Comparison of ENCODE assay signal across 9 cellular contexts in the genomic region with DNA sequence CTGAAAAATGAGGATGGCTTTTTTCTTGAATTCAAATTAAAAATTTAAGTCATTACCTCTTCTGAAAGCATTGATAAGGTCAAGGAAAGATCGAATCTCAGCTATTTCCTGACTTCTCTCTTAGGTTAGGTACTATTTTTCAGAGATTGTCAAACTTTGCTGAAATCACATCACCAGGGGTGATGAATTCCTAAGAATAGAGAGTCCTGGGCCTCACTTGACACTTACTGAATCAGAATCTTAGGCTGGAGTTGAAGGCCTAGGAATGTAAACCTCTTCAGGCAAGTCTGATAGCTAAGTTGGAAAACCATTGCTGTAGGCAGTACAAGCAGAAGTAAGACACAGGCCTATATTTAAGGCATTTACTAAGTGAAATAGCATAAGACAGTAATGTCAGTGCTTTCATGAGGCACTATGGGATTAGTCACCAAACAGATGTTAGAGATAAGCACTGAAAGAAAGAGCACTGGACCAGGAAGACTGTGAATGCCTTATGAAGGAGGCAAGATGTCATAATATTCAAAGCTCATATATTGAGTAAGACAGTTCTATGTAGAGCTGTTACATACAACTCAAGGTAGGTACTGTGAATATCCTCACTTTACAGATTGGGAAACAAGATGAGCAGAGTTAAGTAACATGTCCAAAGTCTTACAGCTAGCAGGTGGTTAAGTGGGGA. TPM values are rescaled to one million over a fixed set of nuclear protein-coding genes. Genes with fewer than 3 reads are reported as not detected.
DNase-seq lines count a peak whose midpoint lies in the region; ATAC-seq, FAIRE-seq and TF ChIP-seq lines count a peak whose summit lies in the region.
"Had no signal": no experiment of that assay in that cellular context is flagged by ENCODE, and none has a peak within 500 bp of the region (broad histone marks: within the 10 kb centered on the region; RNA-seq: fewer than 3 reads in every experiment).

No MANE protein-coding gene starts in this region.

- H3K4me2 ChIP-seq in K562 (ENCODE audit: insufficient read depth, low read length), result no peak overlapping the region; the same call in 1 of the 2 replicates

- CTCF ChIA-PET in CD8-positive, alpha-beta T cell (lab: Charles Lee), result interaction anchor here (1.1 kb wide), 1 partner anchor 165 kb away, joined by 4 read pairs; no protein-coding TSS in a partner anchor
- CTCF ChIA-PET in K562 (lab: Yijun Ruan, JAX; ENCODE audit: low intra/inter-chr PET ratio), result interaction anchor here (0.6 kb wide), 1 partner anchor 637 kb away, joined by 3 read pairs; no protein-coding TSS in a partner anchor

- in situ Hi-C loops in K562 (cut with MboI), result no loop called here

- no peaks in the 10 kb centered on the region for H3K27me3 ChIP-seq in CD8-positive, alpha-beta T cell (ENCODE audit: insufficient read depth, low read length)
- H3K27me3 ChIP-seq in K562 (ENCODE audit: control insufficient read depth in 2 of 2, insufficient read depth in 2 of 2, low read length in 2 of 2) (no peaks in the 10 kb centered on the region), BE2C (no peaks in the 10 kb centered on the region)
- H3K27me3 ChIP-seq: heart right ventricle had no signal

- no peak for DNase-seq in CD8-positive, alpha-beta T cell
- peak; percentile 30 for DNase-seq in HTR-8/SVneo (ENCODE audit: insufficient read length, low spot score)
- DNase-seq in K562 (ENCODE audit: extremely low read depth in 1 of 4, low spot score in 3 of 4), result peak; percentile 46 to 67 (median 57)
- DNase-seq in memory B cell (ENCODE audit: low spot score in 2 of 2), result no peak
- DNase-seq in osteocyte (ENCODE audit: extremely low spot score, unreplicated experiment), result no peak
- DNase-seq in BE2C, result no peak
- DNase-seq: heart right ventricle had no signal

- H3K9me3 Mint-ChIP-seq in CD8-positive, alpha-beta T cell, result no peaks in the 10 kb centered on the region
- H3K9me3 Mint-ChIP-seq in memory B cell, result no peaks in the 10 kb centered on the region
- H3K9me3 Mint-ChIP-seq in osteocyte (ENCODE audit: unreplicated experiment), result no peaks in the 10 kb centered on the region

- intact Hi-C loops in CD8-positive, alpha-beta T cell (cut with DNase I, micrococcal nuclease), result loop anchor here in 1 of 2 experiments (10.0 kb wide), 1 partner anchor 1643 kb away; no protein-coding TSS in a partner anchor
- intact Hi-C loops in K562 (cut with micrococcal nuclease), result no loop called here

- no peak overlapping the region for H3K9ac ChIP-seq in K562 (ENCODE audit: insufficient read depth in 1 of 2, low read depth in 2 of 2, low read length in 2 of 2)

- H3K36me3 ChIP-seq in CD8-positive, alpha-beta T cell (ENCODE audit: insufficient read depth, low read length), result no peaks in the 10 kb centered on the region
- H3K36me3 ChIP-seq in K562 (ENCODE audit: control insufficient read depth, insufficient read depth, low read length) (peaks cover 22% of the 10 kb centered on the region), BE2C (peaks cover 14% of the 10 kb centered on the region)

- no peak overlapping the region for H2AFZ ChIP-seq in K562 (ENCODE audit: low read depth, low read length)

- peaks cover 81% of the 10 kb centered on the region for H3K79me2 ChIP-seq in K562 (ENCODE audit: control insufficient read depth, insufficient read depth, low read length)

- H3K4me3 ChIP-seq in CD8-positive, alpha-beta T cell (ENCODE audit: low read depth, low read length), result no peak overlapping the region
- H3K4me3 ChIP-seq in K562 (no peak overlapping the region), BE2C (ENCODE audit: low read depth, low read length) (no peak overlapping the region)
- H3K4me3 ChIP-seq: heart right ventricle had no signal

- POLR2A ChIA-PET in CD8-positive, alpha-beta T cell (lab: Charles Lee), result no interaction called here
- POLR2A ChIA-PET in K562 (lab: Yijun Ruan, JAX), result interaction anchor here (0.6 to 1.0 kb wide), 2 partner anchors 17 to 404 kb away, joined by 4 read pairs; no protein-coding TSS in a partner anchor

- peak overlapping the region; percentile 11 for H3K27ac Mint-ChIP-seq in CD8-positive, alpha-beta T cell
- H3K27ac Mint-ChIP-seq in memory B cell, result peak overlapping the region; percentile 18
- H3K27ac Mint-ChIP-seq in osteocyte (ENCODE audit: unreplicated experiment), result no peak overlapping the region

- ATAC-seq in CD8-positive, alpha-beta T cell, result no peak
- ATAC-seq in K562 (peak; percentile 89), memory B cell (ENCODE audit: low read depth) (no peak), HG03442 (IDR thresholded peaks at IDR 0.05; ENCODE audit: unreplicated experiment) (no peak), GM18867 (IDR thresholded peaks at IDR 0.05; ENCODE audit: unreplicated experiment) (no peak)

- no TSS peak for BruUV-seq in K562 (replicated peaks; lab: Mats Ljungman, UMichigan)

- H3K9me1 ChIP-seq in K562 (ENCODE audit: control insufficient read depth, insufficient read depth, low read length), result peaks cover 4% of the 10 kb centered on the region

- no peak for TF ChIP-seq RAD21 in K562 (CRISPR knock-in tag; conservative IDR thresholded peaks at IDR 0.05 in 1 of 2, IDR thresholded peaks at IDR 0.05 in 1 of 2)

- TF ChIP-seq CTCF in CD8-positive, alpha-beta T cell (IDR thresholded peaks at IDR 0.05), result no peak
- TF ChIP-seq CTCF in K562 (IDR thresholded peaks at IDR 0.05 in 2 of 3, conservative IDR thresholded peaks at IDR 0.05 in 1 of 3; ENCODE audit: insufficient read depth in 2 of 3, low read depth in 1 of 3, low read length in 3 of 3) (no peak), osteocyte (IDR thresholded peaks at IDR 0.05) (no peak), BE2C (IDR thresholded peaks at IDR 0.05; ENCODE audit: low read depth, low read length) (no peak)

- H3K36me3 Mint-ChIP-seq in CD8-positive, alpha-beta T cell, result peaks cover 26% of the 10 kb centered on the region
- peaks cover 9% of the 10 kb centered on the region for H3K36me3 Mint-ChIP-seq in memory B cell
- peaks cover 2% of the 10 kb centered on the region for H3K36me3 Mint-ChIP-seq in osteocyte (ENCODE audit: unreplicated experiment)

- peaks cover 47% of the 10 kb centered on the region for H3K4me1 Mint-ChIP-seq in CD8-positive, alpha-beta T cell (ENCODE audit: low read depth)
- H3K4me1 Mint-ChIP-seq in memory B cell (peaks cover 31% of the 10 kb centered on the region), osteocyte (ENCODE audit: unreplicated experiment) (peaks cover 5% of the 10 kb centered on the region)

- H3K27ac ChIP-seq in CD8-positive, alpha-beta T cell (ENCODE audit: low read depth, low read length), result no peak overlapping the region
- H3K27ac ChIP-seq in K562 (ENCODE audit: extremely low read depth, low read depth, low read length), result peak overlapping the region; percentile 3; the same call in 1 of the 3 replicates
- H3K27ac ChIP-seq: heart right ventricle had no signal

- H3K4me3 Mint-ChIP-seq in CD8-positive, alpha-beta T cell, result no peak overlapping the region
- no peak overlapping the region for H3K4me3 Mint-ChIP-seq in memory B cell
- H3K4me3 Mint-ChIP-seq in osteocyte (ENCODE audit: unreplicated experiment), result no peak overlapping the region

- peaks cover 5% of the 10 kb centered on the region for H3K4me1 ChIP-seq in CD8-positive, alpha-beta T cell (ENCODE audit: insufficient read depth, low read length)
- H3K4me1 ChIP-seq in K562 (replicated peaks in 1 of 2; ENCODE audit: control insufficient read depth in 2 of 2, insufficient read depth in 2 of 2, low read length in 2 of 2) (peaks cover 5% of the 10 kb centered on the region in 2 experiments; a peak in 2 of 5 replicates), BE2C (no peaks in the 10 kb centered on the region; the same call in none of the 2 replicates)

- no peak for TF ChIP-seq EP300 in K562 (IDR thresholded peaks at IDR 0.05; ENCODE audit: low read length)

- H3K27me3 Mint-ChIP-seq in CD8-positive, alpha-beta T cell (ENCODE audit: low read depth), result no peaks in the 10 kb centered on the region
- H3K27me3 Mint-ChIP-seq in memory B cell (no peaks in the 10 kb centered on the region), osteocyte (ENCODE audit: unreplicated experiment) (no peaks in the 10 kb centered on the region)

- no peaks in the 10 kb centered on the region for H3K9me3 ChIP-seq in CD8-positive, alpha-beta T cell (ENCODE audit: low read length)
- H3K9me3 ChIP-seq in K562 (replicated peaks; ENCODE audit: control insufficient read depth, insufficient read depth, low read depth, low read length) (no peaks in the 10 kb centered on the region), BE2C (no peaks in the 10 kb centered on the region)
- H3K9me3 ChIP-seq: heart right ventricle had no signal

- TF ChIP-seq POLR2A in K562 (conservative IDR thresholded peaks at IDR 0.05), result no peak

- peak; percentile 80 for FAIRE-seq in HTR-8/SVneo (lab: Jason Lieb, UNC)
- FAIRE-seq in K562 (lab: Jason Lieb, UNC), result peak; percentile 89

- WGBS in K562 (ENCODE audit: insufficient coverage, low coverage, missing lambda C conversion rate), result 28% methylated on average over 1 of the region's 1 CpG

- H4K20me1 ChIP-seq in K562 (replicated peaks; ENCODE audit: control insufficient read depth, insufficient read depth, low read length), result peaks cover 15% of the 10 kb centered on the region

RNA-seq across cellular contexts. Expression of gene DCAF7, which starts 21.5 kb away (rescaled TPM):
- total RNA-seq in CD8-positive, alpha-beta T cell, result 10 to 100 TPM; 10.7 to 11.7 TPM
- total RNA-seq in K562 (2011; cell fraction: chromatin; rRNA removed; ENCODE audit: low replicate concordance), result 38.0 and 39.5 TPM in 2 replicates
- total RNA-seq in K562 (2011; cell fraction: nucleolus; rRNA removed), result 28.7 and 30.0 TPM in 2 replicates
- total RNA-seq in K562 (2011; cell fraction: nucleoplasm; rRNA removed), result 37.9 and 48.6 TPM in 2 replicates
- total RNA-seq in K562 (2014; rRNA removed) (30.8 and 40.8 TPM in 2 replicates), K562 (2014; rRNA removed; fragmentation: Illumina TruSeq; extraction: Trizol) (40.8 and 41.8 TPM in 2 replicates), K562 (2015; rRNA removed; fragmentation: Illumina TruSeq; extraction: Trizol) (40.2 and 41.8 TPM in 2 replicates), K562 (2021) (117 and 123 TPM in 2 replicates), osteocyte (93.9 and 97.4 TPM in 2 replicates)
- polyA plus RNA-seq in K562 (2011; rRNA removed) (55.5 and 99.8 TPM in 2 replicates), K562 (2014; fragmentation: Illumina TruSeq; extraction: Trizol) (76.8 and 82.1 TPM in 2 replicates), K562 (2014; fragmentation: Nextera tagmentation; extraction: Ambion mirVana) (10 to 100 TPM; 35.9 to 38.0 TPM), K562 (2014; rRNA removed) (39.1 and 47.7 TPM in 2 replicates)
- 70.8 and 74.0 TPM in 2 replicates for polyA plus RNA-seq in K562 (2011; cell fraction: cytosol; rRNA removed)
- polyA plus RNA-seq in K562 (2011; cell fraction: nucleus; rRNA removed), result 36.3 and 49.3 TPM in 2 replicates
- polyA plus RNA-seq in K562 (2012), result 80.2 and 92.9 TPM in 2 replicates
- 86.0 and 117 TPM in 2 replicates for polyA minus RNA-seq in K562 (2011; rRNA and poly(A)+ RNA removed)
- 67.3 and 99.9 TPM in 2 replicates for polyA minus RNA-seq in K562 (2011; cell fraction: cytosol; rRNA and poly(A)+ RNA removed)
- polyA minus RNA-seq in K562 (2011; cell fraction: nucleus; rRNA and poly(A)+ RNA removed), result 11.7 and 18.8 TPM in 2 replicates
- polyA plus RNA-seq in BE2C (2012; ENCODE audit: insufficient read depth, insufficient read length, low read depth), result 175 TPM

RNA-seq across cellular contexts. Expression of gene TACO1, which starts 28.9 kb away (rescaled TPM):
- 10 to 100 TPM; 13.7 to 15.9 TPM for total RNA-seq in CD8-positive, alpha-beta T cell
- 12.0 and 16.8 TPM in 2 replicates for total RNA-seq in K562 (2011; cell fraction: chromatin; rRNA removed; ENCODE audit: low replicate concordance)
- 12.2 TPM in 2 replicates for total RNA-seq in K562 (2011; cell fraction: nucleolus; rRNA removed)
- 11.5 and 13.8 TPM in 2 replicates for total RNA-seq in K562 (2011; cell fraction: nucleoplasm; rRNA removed)
- total RNA-seq in K562 (2014; rRNA removed), result 18.7 and 23.9 TPM in 2 replicates
- 24.7 and 25.2 TPM in 2 replicates for total RNA-seq in K562 (2014; rRNA removed; fragmentation: Illumina TruSeq; extraction: Trizol)
- total RNA-seq in K562 (2015; rRNA removed; fragmentation: Illumina TruSeq; extraction: Trizol), result 29.6 and 30.9 TPM in 2 replicates
- total RNA-seq in K562 (2021), result 40.8 and 42.1 TPM in 2 replicates
- polyA plus RNA-seq in K562 (2011; rRNA removed), result 26.9 and 33.2 TPM in 2 replicates
- polyA plus RNA-seq in K562 (2011; cell fraction: cytosol; rRNA removed), result 24.0 and 38.5 TPM in 2 replicates
- 15.0 and 17.0 TPM in 2 replicates for polyA plus RNA-seq in K562 (2011; cell fraction: nucleus; rRNA removed)
- polyA plus RNA-seq in K562 (2012), result 25.8 and 34.2 TPM in 2 replicates
- 31.9 and 40.3 TPM in 2 replicates for polyA plus RNA-seq in K562 (2014; fragmentation: Illumina TruSeq; extraction: Trizol)
- 10 to 100 TPM; 10.3 to 10.4 TPM for polyA plus RNA-seq in K562 (2014; fragmentation: Nextera tagmentation; extraction: Ambion mirVana)
- 41.6 and 42.3 TPM in 2 replicates for polyA plus RNA-seq in K562 (2014; rRNA removed)
- 22.3 and 29.2 TPM in 2 replicates for polyA minus RNA-seq in K562 (2011; rRNA and poly(A)+ RNA removed)
- 9.6 and 15.9 TPM in 2 replicates for polyA minus RNA-seq in K562 (2011; cell fraction: cytosol; rRNA and poly(A)+ RNA removed)
- 5.1 and 5.7 TPM in 2 replicates for polyA minus RNA-seq in K562 (2011; cell fraction: nucleus; rRNA and poly(A)+ RNA removed)
- total RNA-seq in osteocyte, result 20.9 and 23.8 TPM in 2 replicates
- polyA plus RNA-seq in BE2C (2012; ENCODE audit: insufficient read depth, insufficient read length, low read depth), result 20.0 TPM

RNA-seq across cellular contexts. Expression of gene KCNH6, which starts 48.6 kb away (rescaled TPM):
- total RNA-seq in CD8-positive, alpha-beta T cell, result not detected
- total RNA-seq in K562 (2011; cell fraction: chromatin; rRNA removed; ENCODE audit: low replicate concordance), result not detected in 2 replicates
- total RNA-seq in K562 (2011; cell fraction: nucleolus; rRNA removed), result not detected in 2 replicates
- total RNA-seq in K562 (2011; cell fraction: nucleoplasm; rRNA removed), result not detected in 2 replicates
- not detected in 2 replicates for total RNA-seq in K562 (2014; rRNA removed)
- total RNA-seq in K562 (2014; rRNA removed; fragmentation: Illumina TruSeq; extraction: Trizol), result not detected in 2 replicates
- total RNA-seq in K562 (2015; rRNA removed; fragmentation: Illumina TruSeq; extraction: Trizol), result not detected in 2 replicates
- not detected in 2 replicates for total RNA-seq in K562 (2021)
- not detected in 2 replicates for polyA plus RNA-seq in K562 (2011; rRNA removed)
- polyA plus RNA-seq in K562 (2011; cell fraction: cytosol; rRNA removed), result not detected in 2 replicates
- polyA plus RNA-seq in K562 (2011; cell fraction: nucleus; rRNA removed), result not detected in 2 replicates
- not detected in 2 replicates for polyA plus RNA-seq in K562 (2012)
- not detected in 2 replicates for polyA plus RNA-seq in K562 (2014; fragmentation: Illumina TruSeq; extraction: Trizol)
- not detected for polyA plus RNA-seq in K562 (2014; fragmentation: Nextera tagmentation; extraction: Ambion mirVana)
- polyA plus RNA-seq in K562 (2014; rRNA removed), result not detected in 2 replicates
- polyA minus RNA-seq in K562 (2011; rRNA and poly(A)+ RNA removed), result not detected in 2 replicates
- not detected in 2 replicates for polyA minus RNA-seq in K562 (2011; cell fraction: cytosol; rRNA and poly(A)+ RNA removed)
- not detected in 2 replicates for polyA minus RNA-seq in K562 (2011; cell fraction: nucleus; rRNA and poly(A)+ RNA removed)
- not detected in 2 replicates for total RNA-seq in osteocyte
- polyA plus RNA-seq in BE2C (2012; ENCODE audit: insufficient read depth, insufficient read length, low read depth), result 6.0 TPM
- polyA plus RNA-seq: heart right ventricle had no signal

RNA-seq across cellular contexts. Expression of gene MAP3K3, which starts 50.4 kb away (rescaled TPM):
- 10 to 100 TPM; 72.9 to 74.5 TPM for total RNA-seq in CD8-positive, alpha-beta T cell
- total RNA-seq in K562 (2011; cell fraction: chromatin; rRNA removed; ENCODE audit: low replicate concordance), result 42.0 and 66.8 TPM in 2 replicates
- 33.2 and 37.2 TPM in 2 replicates for total RNA-seq in K562 (2011; cell fraction: nucleolus; rRNA removed)
- total RNA-seq in K562 (2011; cell fraction: nucleoplasm; rRNA removed), result 33.3 and 38.9 TPM in 2 replicates
- total RNA-seq in K562 (2014; rRNA removed) (11.7 and 14.6 TPM in 2 replicates), K562 (2014; rRNA removed; fragmentation: Illumina TruSeq; extraction: Trizol) (9.0 and 9.4 TPM in 2 replicates), K562 (2015; rRNA removed; fragmentation: Illumina TruSeq; extraction: Trizol) (12.7 and 12.8 TPM in 2 replicates), K562 (2021) (15.0 and 16.5 TPM in 2 replicates), osteocyte (41.0 and 41.7 TPM in 2 replicates)
- polyA plus RNA-seq in K562 (2011; rRNA removed) (13.4 and 14.4 TPM in 2 replicates), K562 (2014; fragmentation: Illumina TruSeq; extraction: Trizol) (12.1 and 12.9 TPM in 2 replicates), K562 (2014; fragmentation: Nextera tagmentation; extraction: Ambion mirVana) (1 to 10 TPM in 1 of 2 experiments, under 1 TPM in 1; 0.69 to 1.7 TPM), K562 (2014; rRNA removed) (11.1 and 12.3 TPM in 2 replicates)
- 10.7 and 12.3 TPM in 2 replicates for polyA plus RNA-seq in K562 (2011; cell fraction: cytosol; rRNA removed)
- polyA plus RNA-seq in K562 (2011; cell fraction: nucleus; rRNA removed), result 35.2 and 39.7 TPM in 2 replicates
- 11.4 and 12.2 TPM in 2 replicates for polyA plus RNA-seq in K562 (2012)
- 14.7 and 15.8 TPM in 2 replicates for polyA minus RNA-seq in K562 (2011; rRNA and poly(A)+ RNA removed)
- 11.4 and 12.7 TPM in 2 replicates for polyA minus RNA-seq in K562 (2011; cell fraction: cytosol; rRNA and poly(A)+ RNA removed)
- 19.0 and 22.8 TPM in 2 replicates for polyA minus RNA-seq in K562 (2011; cell fraction: nucleus; rRNA and poly(A)+ RNA removed)
- polyA plus RNA-seq in BE2C (2012; ENCODE audit: insufficient read depth, insufficient read length, low read depth), result 44.2 TPM

Comparison
In these comparisons a context has a peak if more than half of its experiments do, and no peak if none do; other contexts are left out.
1. DNase-seq: peak in HTR-8/SVneo (single experiment) and K562 (4 of 4); none in CD8-positive, alpha-beta T cell (0 of 7), memory B cell (0 of 2), osteocyte (single experiment) and BE2C (single experiment).